21 cellular contexts compared by ENCODE assay signal in genomic region chr7:85628187-85628586, GRCh38.
A peak's percentile ranks its signal among the peaks of the same experiment; 100 is the strongest.
DNase-seq lines count a peak whose midpoint lies in the region; ATAC-seq, FAIRE-seq and TF ChIP-seq lines count a peak whose summit lies in the region.
"Had no signal": no experiment of that assay in that cellular context is flagged by ENCODE, and none has a peak within 500 bp of the region (broad histone marks: within the 10 kb centered on the region; RNA-seq: fewer than 3 reads in every experiment).

No MANE protein-coding gene starts in this region.

- no peak overlapping the region; the same call in 1 of the 2 replicates for H2BK12ac ChIP-seq in H1 (ENCODE audit: low read depth, low read length)

- H3K4me1 ChIP-seq in A549 = peaks cover 17% of the 10 kb centered on the region; the same call in 2 of the 3 replicates
- peaks cover 0 to 6% (median 0%) of the 10 kb centered on the region in 4 experiments; a peak in 1 of 7 replicates for H3K4me1 ChIP-seq in H1 (replicated peaks in 1 of 4; ENCODE audit: control insufficient read depth in 3 of 4, insufficient read depth in 4 of 4, low read length in 3 of 4)
- H3K4me1 ChIP-seq in neural progenitor cell = peaks cover 17% of the 10 kb centered on the region
- H3K4me1 ChIP-seq in small intestine (ENCODE audit: control insufficient read depth in 2 of 2, insufficient read depth in 1 of 2, low read depth in 1 of 2, low read length in 1 of 2) = no peaks in the 10 kb centered on the region
- H3K4me1 ChIP-seq in MM.1S (ENCODE audit: low read length) = no peaks in the 10 kb centered on the region
- H3K4me1 ChIP-seq: BLaER1, Caco-2 had no signal

- H2BK120ac ChIP-seq in H1 (replicated peaks; ENCODE audit: low read depth, low read length) = no peak overlapping the region

- no peak overlapping the region for H3K27ac ChIP-seq in A549
- no peak overlapping the region for H3K27ac ChIP-seq in H1 (ENCODE audit: low read depth, low read length)
- no peak overlapping the region for H3K27ac ChIP-seq in neural progenitor cell
- no peak overlapping the region for H3K27ac ChIP-seq in small intestine (ENCODE audit: low read depth in 1 of 2, low read length in 1 of 2)
- no peak overlapping the region for H3K27ac ChIP-seq in MM.1S (ENCODE audit: low read length)
- H3K27ac ChIP-seq: BLaER1, C4-2B, GM23248 had no signal

- no peak overlapping the region for H2AK5ac ChIP-seq in H1 (ENCODE audit: low read depth, low read length)

- H3K56ac ChIP-seq in H1 (replicated peaks; ENCODE audit: insufficient read length, low read depth, low read length) = no peak overlapping the region

- H2BK5ac ChIP-seq in H1 (ENCODE audit: low read depth, low read length) = no peak overlapping the region

- H3K79me1 ChIP-seq in H1 (ENCODE audit: low read depth, low read length) = no peaks in the 10 kb centered on the region

- TF ChIP-seq CTCF in A549 (IDR thresholded peaks at IDR 0.05) = no peak
- TF ChIP-seq CTCF in H1 (IDR thresholded peaks at IDR 0.05; ENCODE audit: control extremely low read depth in 1 of 3, insufficient read depth in 1 of 3, low read depth in 1 of 3, low read length in 3 of 3) = no peak
- TF ChIP-seq CTCF in neural progenitor cell (IDR thresholded peaks at IDR 0.05) = no peak
- no peak for TF ChIP-seq CTCF in MM.1S (IDR thresholded peaks at IDR 0.05; ENCODE audit: low read length)

- 0 out of 2 replicates have a peak overlapping the region, but pooled peaks have one; percentile 36 for H2AFZ ChIP-seq in H1 (ENCODE audit: low read length)
- H2AFZ ChIP-seq in neural progenitor cell (replicated peaks) = peak overlapping the region; percentile 45
- H2AFZ ChIP-seq in MM.1S (ENCODE audit: low read length) = no peak overlapping the region
- H2AFZ ChIP-seq: GM23248 had no signal

- no peak overlapping the region for H3K18ac ChIP-seq in H1 (ENCODE audit: extremely low read depth, low read length)

- no peak overlapping the region for H3K23ac ChIP-seq in H1 (ENCODE audit: insufficient read length)

- no peak overlapping the region for H4K91ac ChIP-seq in H1 (replicated peaks; ENCODE audit: insufficient read length, low read length)

- TF ChIP-seq POLR2A in A549 (IDR thresholded peaks at IDR 0.05; ENCODE audit: low read length) (no peak), H1 (IDR thresholded peaks at IDR 0.05; ENCODE audit: control extremely low read depth in 1 of 2, low read depth in 2 of 2, low read length in 2 of 2) (no peak)

- H3K4me3 ChIP-seq in A549 (no peak overlapping the region), H1 (ENCODE audit: extremely low read depth in 1 of 4, insufficient read depth in 2 of 4, low read depth in 3 of 4, low read length in 4 of 4) (no peak overlapping the region), neural progenitor cell (no peak overlapping the region), small intestine (ENCODE audit: low read depth in 1 of 2, low read length in 2 of 2) (no peak overlapping the region), MM.1S (ENCODE audit: low read length) (no peak overlapping the region)
- H3K4me3 ChIP-seq: BLaER1, GM12878, GM23248 had no signal

- H3K9ac ChIP-seq in H1 (replicated peaks in 1 of 4; ENCODE audit: extremely low read depth in 1 of 4, low read depth in 3 of 4, low read length in 3 of 4) = no peak overlapping the region
- no peak overlapping the region for H3K9ac ChIP-seq in neural progenitor cell
- H3K9ac ChIP-seq in MM.1S (ENCODE audit: low read length) = no peak overlapping the region
- H3K9ac ChIP-seq: BLaER1, GM23248 had no signal

- no peak overlapping the region for H3K4ac ChIP-seq in H1 (replicated peaks; ENCODE audit: insufficient read length, low read depth, low read length)

- no peak overlapping the region for H4K8ac ChIP-seq in H1 (ENCODE audit: extremely low read depth, insufficient read depth, low read length)

- peak overlapping the region; percentile 84; the same call in 1 of the 2 replicates for H2BK15ac ChIP-seq in H1 (ENCODE audit: low read length)

- TF ChIP-seq EP300 in A549 (IDR thresholded peaks at IDR 0.05) = no peak
- TF ChIP-seq EP300 in H1 (IDR thresholded peaks at IDR 0.05; ENCODE audit: borderline replicate concordance in 1 of 2, low read depth in 2 of 2, low read length in 2 of 2) = no peak

- H3K9me3 Mint-ChIP-seq in neural progenitor cell = no peaks in the 10 kb centered on the region
- H3K9me3 Mint-ChIP-seq: CD8-positive, alpha-beta T cell; H9 had no signal

- TF ChIP-seq RAD21 in A549 (conservative IDR thresholded peaks at IDR 0.05 in 1 of 2, IDR thresholded peaks at IDR 0.05 in 1 of 2) (no peak), H1 (IDR thresholded peaks at IDR 0.05 in 1 of 2, conservative IDR thresholded peaks at IDR 0.05 in 1 of 2; ENCODE audit: low read depth in 2 of 2, low read length in 2 of 2) (no peak)

- no peaks in the 10 kb centered on the region for H3K4me1 Mint-ChIP-seq in neural progenitor cell
- H3K4me1 Mint-ChIP-seq: CD4-positive, CD25-positive, alpha-beta regulatory T cell had no signal

- CTCF ChIA-PET in A549 (lab: Yijun Ruan, JAX) (no interaction called here), H1 (lab: Charles Lee; ENCODE audit: partially characterized antibody) (no interaction called here)

- H3K9me3 ChIP-seq in A549 = no peaks in the 10 kb centered on the region; the same call in 2 of the 3 replicates
- H3K9me3 ChIP-seq in H1 (ENCODE audit: insufficient read depth in 2 of 2, low read depth in 1 of 2, low read length in 1 of 2) = no peaks in the 10 kb centered on the region
- H3K9me3 ChIP-seq in neural progenitor cell (ENCODE audit: low read depth) = peaks cover 4% of the 10 kb centered on the region
- H3K9me3 ChIP-seq in small intestine (ENCODE audit: control insufficient read depth, low read depth) = no peaks in the 10 kb centered on the region
- H3K9me3 ChIP-seq in MM.1S (replicated peaks; ENCODE audit: insufficient read depth, low read length) = no peaks in the 10 kb centered on the region
- H3K9me3 ChIP-seq: BLaER1, Caco-2 had no signal

- H3K4me3 Mint-ChIP-seq in neural progenitor cell = no peak overlapping the region
- H3K4me3 Mint-ChIP-seq: CD4-positive, CD25-positive, alpha-beta regulatory T cell; CD8-positive, alpha-beta T cell; H9 had no signal

- no peaks in the 10 kb centered on the region for H4K20me1 ChIP-seq in H1 (replicated peaks in 1 of 2; ENCODE audit: control insufficient read depth in 1 of 2, insufficient read depth in 2 of 2, low read length in 2 of 2)
- H4K20me1 ChIP-seq in neural progenitor cell (ENCODE audit: low read depth) = no peaks in the 10 kb centered on the region
- no peaks in the 10 kb centered on the region for H4K20me1 ChIP-seq in MM.1S (ENCODE audit: insufficient read depth, low read length)
- H4K20me1 ChIP-seq: BLaER1 had no signal

- H3K79me2 ChIP-seq in H1 (ENCODE audit: control insufficient read depth in 1 of 2, insufficient read depth in 2 of 2, low read length in 2 of 2) (no peaks in the 10 kb centered on the region), neural progenitor cell (ENCODE audit: low read depth) (no peaks in the 10 kb centered on the region), MM.1S (ENCODE audit: low read length) (no peaks in the 10 kb centered on the region)

- H3K14ac ChIP-seq in H1 (ENCODE audit: insufficient read length) = no peak overlapping the region

- POLR2A ChIA-PET in A549 (lab: Yijun Ruan, JAX) (no interaction called here), H1 (lab: Charles Lee; ENCODE audit: partially characterized antibody) (no interaction called here)

- no peaks in the 10 kb centered on the region for H3K27me3 Mint-ChIP-seq in neural progenitor cell (ENCODE audit: insufficient read depth, low read depth)
- H3K27me3 Mint-ChIP-seq: CD4-positive, CD25-positive, alpha-beta regulatory T cell had no signal

- no peaks in the 10 kb centered on the region for H3K27me3 ChIP-seq in H1 (replicated peaks in 1 of 4; ENCODE audit: control insufficient read depth in 3 of 4, extremely low read depth in 1 of 4, insufficient read depth in 3 of 4, low read length in 3 of 4)
- H3K27me3 ChIP-seq in neural progenitor cell = no peaks in the 10 kb centered on the region
- H3K27me3 ChIP-seq in small intestine (ENCODE audit: control insufficient read depth in 2 of 2, insufficient read depth in 2 of 2, low read length in 2 of 2) = no peaks in the 10 kb centered on the region
- H3K27me3 ChIP-seq in MM.1S (replicated peaks; ENCODE audit: insufficient read depth, low read length) = no peaks in the 10 kb centered on the region
- H3K27me3 ChIP-seq: BLaER1 had no signal

- H4K5ac ChIP-seq in H1 (ENCODE audit: insufficient read length, low read depth, low read length) = no peak overlapping the region

- H3K4me2 ChIP-seq in A549 (0 out of 3 replicates have a peak overlapping the region, but pooled peaks have one; percentile 8), H1 (ENCODE audit: insufficient read depth in 1 of 2, low read depth in 2 of 2, low read length in 2 of 2) (no peak overlapping the region), neural progenitor cell (no peak overlapping the region), MM.1S (ENCODE audit: low read depth, low read length) (no peak overlapping the region)
- H3K4me2 ChIP-seq: BLaER1 had no signal

- DNase-seq in A549 (ENCODE audit: low read depth in 1 of 2, low spot score in 1 of 2) (no peak), ELF-1 (ENCODE audit: low read depth, low spot score) (peak; percentile 23), H1 (ENCODE audit: low read depth in 1 of 2, low spot score in 2 of 2) (no peak), neural progenitor cell (ENCODE audit: low spot score) (no peak), small intestine (no peak), MM.1S (no peak)
- DNase-seq: 8988T; Caco-2; CD4-positive, CD25-positive, alpha-beta regulatory T cell; DMS153; DND-41; GDM1; GM23248; H9 had no signal

- H3K36me3 Mint-ChIP-seq in neural progenitor cell = no peaks in the 10 kb centered on the region
- H3K36me3 Mint-ChIP-seq: CD4-positive, CD25-positive, alpha-beta regulatory T cell; CD8-positive, alpha-beta T cell had no signal

- H3K27ac Mint-ChIP-seq in neural progenitor cell = no peak overlapping the region
- H3K27ac Mint-ChIP-seq: CD4-positive, CD25-positive, alpha-beta regulatory T cell; CD8-positive, alpha-beta T cell had no signal

- H3K9me2 ChIP-seq in MM.1S (replicated peaks; ENCODE audit: insufficient read depth, low read length) = no peaks in the 10 kb centered on the region

- H3K36me3 ChIP-seq in H1 (ENCODE audit: control insufficient read depth in 2 of 4, insufficient read depth in 4 of 4, low read length in 3 of 4) = no peaks in the 10 kb centered on the region
- H3K36me3 ChIP-seq in neural progenitor cell = no peaks in the 10 kb centered on the region
- no peaks in the 10 kb centered on the region for H3K36me3 ChIP-seq in small intestine (ENCODE audit: control insufficient read depth in 2 of 2, insufficient read depth in 2 of 2, low read length in 2 of 2)
- H3K36me3 ChIP-seq in MM.1S (replicated peaks; ENCODE audit: insufficient read depth, low read length) = no peaks in the 10 kb centered on the region
- H3K36me3 ChIP-seq: BLaER1 had no signal

- 75% methylated on average over 3 of the region's 3 CpGs for WGBS in A549 (ENCODE audit: missing lambda C conversion rate)
- WGBS in H1 (ENCODE audit: extremely low coverage in 1 of 2, insufficient coverage in 1 of 2, insufficient read length in 1 of 2, insufficient replicate concordance in 2 of 2, low coverage in 1 of 2, low lambda C conversion rate in 2 of 2, missing lambda C conversion rate in 1 of 2), 2 experiments = 92% methylated on average over 3 of the region's 3 CpGs; no CpG with 5 or more reads in 1 of the 2 experiments
- WGBS in small intestine, 3 donors = 87 to 93% (median 88%) methylated on average over 3 of the region's 3 CpGs

- no peaks in the 10 kb centered on the region for H3F3A ChIP-seq in neural progenitor cell (ENCODE audit: low read depth)
- no peaks in the 10 kb centered on the region for H3F3A ChIP-seq in MM.1S (ENCODE audit: insufficient read depth, low read length)

- H2BK20ac ChIP-seq in H1 (ENCODE audit: low read length) = no peak overlapping the region

- ATAC-seq in A549 (no peak), HG02840 (IDR thresholded peaks at IDR 0.05; ENCODE audit: low FRiP score, unreplicated experiment) (no peak)
- ATAC-seq: CD8-positive, alpha-beta T cell; GM12878; HCT116 had no signal

- no peaks in the 10 kb centered on the region for H3K23me2 ChIP-seq in H1 (ENCODE audit: low read depth, low read length)

- FAIRE-seq in A549 (lab: Jason Lieb, UNC) (no peak), H1 (lab: Jason Lieb, UNC) (no peak), small intestine (lab: Jason Lieb, UNC) (no peak)
- FAIRE-seq: GM12878, GM19239 had no signal
